Comparison of ENCODE assay signal across 33 cellular contexts in the genomic region with DNA sequence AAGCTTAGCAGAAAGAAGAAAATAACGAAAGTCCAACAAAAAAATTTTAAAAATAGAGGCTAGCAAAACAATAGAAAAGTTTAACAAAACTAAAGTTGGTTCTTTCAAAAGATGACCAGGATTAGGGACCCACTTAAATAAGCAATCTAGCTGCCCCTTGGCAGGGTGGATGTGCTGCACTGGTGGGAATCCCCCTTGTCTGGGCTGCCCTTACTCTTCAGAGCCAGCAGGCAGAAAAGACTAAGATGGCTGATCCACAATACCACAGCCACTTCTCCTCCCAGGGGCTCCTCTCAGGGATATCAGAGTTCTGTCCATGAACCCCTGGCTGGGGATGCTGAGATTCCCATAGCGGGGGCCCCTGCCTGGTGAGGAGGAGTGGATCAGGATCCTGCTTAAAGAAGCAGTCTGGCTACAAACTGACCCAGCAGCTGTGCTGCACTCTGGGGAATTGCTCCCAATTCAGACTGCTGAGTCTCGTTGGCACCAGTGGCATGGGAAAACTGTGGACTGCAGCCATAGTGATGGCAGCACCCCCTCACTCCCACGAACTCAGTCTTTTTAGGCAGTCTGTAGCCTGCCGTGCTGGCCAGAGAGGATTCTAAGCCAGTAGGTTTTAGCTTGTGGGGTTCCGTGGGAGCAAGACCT. TPM values are rescaled to one million over a fixed set of nuclear protein-coding genes. Genes with fewer than 3 reads are reported as not detected.
"Had no signal": no experiment of that assay in that cellular context is flagged by ENCODE, and none has a peak within 500 bp of the region (broad histone marks: within the 10 kb centered on the region; RNA-seq: fewer than 3 reads in every experiment).

No MANE protein-coding gene starts in this region.

- DNase-seq: activated CD4-positive, alpha-beta T cell treated with anti-CD3 and anti-CD28 coated beads for 36 hours; activated CD4-positive, alpha-beta T cell treated with anti-CD3 and anti-CD28 coated beads, Interleukin-2, amount 50 U/mL, for 48 hours; activated effector memory CD4-positive, alpha-beta T cell treated with Interleukin-2 at 50 U/mL for 16 hours; activated naive CD4-positive, alpha-beta T cell treated with anti-CD3 and anti-CD28 coated beads for 36 hours; activated naive CD8-positive, alpha-beta T cell treated with anti-CD3 and anti-CD28 coated beads, Interleukin-2, amount 10 ng/mL, durations not matched to agents 7 days and 5 days; activated T-cell treated with anti-CD3 and anti-CD28 coated beads, Interleukin-2, amount 50 U/mL, for 72 hours; amniotic stem cell; cerebellar nuclear complex; cortex of kidney; endodermal cell; esophagus squamous epithelium; heart left ventricle; islet precursor cell; left cardiac atrium; naive thymus-derived CD8-positive, alpha-beta T cell; retina; sigmoid colon; stimulated activated CD4-positive, alpha-beta T cell treated with anti-CD3 and anti-CD28 coated beads, Interleukin-2, amount 100 ng/mL, for 48 hours; stimulated activated CD8-positive, alpha-beta memory T cell treated with anti-CD3 and anti-CD28 coated beads, Interleukin-4, amount 100 ng/mL, for 48 hours; stimulated activated naive CD4-positive, alpha-beta T cell; T-cell had no signal

- H3K9me3 Mint-ChIP-seq: activated naive CD4-positive, alpha-beta T cell treated with anti-CD3 and anti-CD28 coated beads for 36 hours; activated naive CD8-positive, alpha-beta T cell treated with anti-CD3 and anti-CD28 coated beads, Interleukin-2, amount 10 ng/mL, durations not matched to agents 7 days and 5 days; endodermal cell; memory B cell; naive thymus-derived CD8-positive, alpha-beta T cell; neural progenitor cell; T-cell; WTC11 had no signal

- H3K36me3 Mint-ChIP-seq: activated naive CD8-positive, alpha-beta T cell treated with anti-CD3 and anti-CD28 coated beads, Interleukin-2, amount 10 ng/mL, durations not matched to agents 7 days and 5 days; memory B cell; naive thymus-derived CD8-positive, alpha-beta T cell; neural progenitor cell; T-cell; WTC11 had no signal

- ATAC-seq: activated CD4-positive, alpha-beta T cell treated with anti-CD3 and anti-CD28 coated beads for 36 hours; activated T-cell treated with anti-CD3 and anti-CD28 coated beads, Interleukin-2, amount 50 U/mL, for 72 hours; heart left ventricle; left cardiac atrium; naive thymus-derived CD8-positive, alpha-beta T cell; T-cell; WTC11 had no signal

- H3K4me1 Mint-ChIP-seq: endodermal cell, memory B cell, neural progenitor cell had no signal

- H3K27me3 ChIP-seq: neural progenitor cell, sigmoid colon, tibial nerve had no signal

- H3K36me3 ChIP-seq: esophagus squamous epithelium, heart left ventricle, neural progenitor cell, sigmoid colon, tibial nerve had no signal

- H3K4me3 ChIP-seq: esophagus squamous epithelium, heart left ventricle, neural progenitor cell, sigmoid colon, tibial nerve had no signal

- H3K4me1 ChIP-seq: esophagus squamous epithelium, heart left ventricle, neural progenitor cell, sigmoid colon, tibial nerve had no signal

- H3K27ac Mint-ChIP-seq: activated CD4-positive, alpha-beta T cell treated with anti-CD3 and anti-CD28 coated beads for 36 hours; activated naive CD4-positive, alpha-beta T cell treated with anti-CD3 and anti-CD28 coated beads for 36 hours; activated naive CD8-positive, alpha-beta T cell treated with anti-CD3 and anti-CD28 coated beads, Interleukin-2, amount 10 ng/mL, durations not matched to agents 7 days and 5 days; activated T-cell treated with anti-CD3 and anti-CD28 coated beads, Interleukin-2, amount 50 U/mL, for 72 hours; endodermal cell; memory B cell; naive thymus-derived CD8-positive, alpha-beta T cell; neural progenitor cell; progenitor cell of endocrine pancreas; T-cell; WTC11 had no signal

- H3K27ac ChIP-seq: esophagus squamous epithelium, heart left ventricle, neural progenitor cell, sigmoid colon, tibial nerve had no signal

- H3K9me3 ChIP-seq: esophagus squamous epithelium, heart left ventricle, sigmoid colon, tibial nerve had no signal

- H3K27me3 Mint-ChIP-seq: activated CD4-positive, alpha-beta T cell treated with anti-CD3 and anti-CD28 coated beads for 36 hours; activated naive CD8-positive, alpha-beta T cell treated with anti-CD3 and anti-CD28 coated beads, Interleukin-2, amount 10 ng/mL, durations not matched to agents 7 days and 5 days; memory B cell; progenitor cell of endocrine pancreas had no signal

- H3K4me3 Mint-ChIP-seq: activated CD4-positive, alpha-beta T cell treated with anti-CD3 and anti-CD28 coated beads for 36 hours; activated naive CD4-positive, alpha-beta T cell treated with anti-CD3 and anti-CD28 coated beads for 36 hours; activated naive CD8-positive, alpha-beta T cell treated with anti-CD3 and anti-CD28 coated beads, Interleukin-2, amount 10 ng/mL, durations not matched to agents 7 days and 5 days; activated T-cell treated with anti-CD3 and anti-CD28 coated beads, Interleukin-2, amount 50 U/mL, for 72 hours; endodermal cell; memory B cell; naive thymus-derived CD8-positive, alpha-beta T cell; neural progenitor cell; T-cell; WTC11 had no signal

RNA-seq across cellular contexts. Expression of a gene that starts 2.7 kb away (rescaled TPM):
- total RNA-seq: activated CD4-positive, alpha-beta T cell treated with anti-CD3 and anti-CD28 coated beads for 36 hours; activated naive CD4-positive, alpha-beta T cell treated with anti-CD3 and anti-CD28 coated beads for 36 hours; activated naive CD8-positive, alpha-beta T cell treated with anti-CD3 and anti-CD28 coated beads, Interleukin-2, amount 10 ng/mL, durations not matched to agents 7 days and 5 days; activated T-cell treated with anti-CD3 and anti-CD28 coated beads, Interleukin-2, amount 50 U/mL, for 72 hours; bronchial epithelial cell; endodermal cell; esophagus squamous epithelium; heart left ventricle; left cardiac atrium; lower leg skin; mononuclear cell; naive thymus-derived CD8-positive, alpha-beta T cell; osteocyte; progenitor cell of endocrine pancreas; sigmoid colon; subcutaneous adipose tissue; T-cell; tibial nerve; urinary bladder; WTC11 had no signal

RNA-seq across cellular contexts. Expression of a gene that starts 43.0 kb away (rescaled TPM):
- total RNA-seq: activated CD4-positive, alpha-beta T cell treated with anti-CD3 and anti-CD28 coated beads for 36 hours; activated naive CD4-positive, alpha-beta T cell treated with anti-CD3 and anti-CD28 coated beads for 36 hours; activated naive CD8-positive, alpha-beta T cell treated with anti-CD3 and anti-CD28 coated beads, Interleukin-2, amount 10 ng/mL, durations not matched to agents 7 days and 5 days; activated T-cell treated with anti-CD3 and anti-CD28 coated beads, Interleukin-2, amount 50 U/mL, for 72 hours; bronchial epithelial cell; endodermal cell; esophagus squamous epithelium; fibroblast of villous mesenchyme; heart left ventricle; left cardiac atrium; lower leg skin; mononuclear cell; naive thymus-derived CD8-positive, alpha-beta T cell; osteocyte; progenitor cell of endocrine pancreas; sigmoid colon; subcutaneous adipose tissue; T-cell; tibial nerve; urinary bladder; WTC11 had no signal
